Comparison of ENCODE assay signal across 9 cellular contexts in the genomic region with DNA sequence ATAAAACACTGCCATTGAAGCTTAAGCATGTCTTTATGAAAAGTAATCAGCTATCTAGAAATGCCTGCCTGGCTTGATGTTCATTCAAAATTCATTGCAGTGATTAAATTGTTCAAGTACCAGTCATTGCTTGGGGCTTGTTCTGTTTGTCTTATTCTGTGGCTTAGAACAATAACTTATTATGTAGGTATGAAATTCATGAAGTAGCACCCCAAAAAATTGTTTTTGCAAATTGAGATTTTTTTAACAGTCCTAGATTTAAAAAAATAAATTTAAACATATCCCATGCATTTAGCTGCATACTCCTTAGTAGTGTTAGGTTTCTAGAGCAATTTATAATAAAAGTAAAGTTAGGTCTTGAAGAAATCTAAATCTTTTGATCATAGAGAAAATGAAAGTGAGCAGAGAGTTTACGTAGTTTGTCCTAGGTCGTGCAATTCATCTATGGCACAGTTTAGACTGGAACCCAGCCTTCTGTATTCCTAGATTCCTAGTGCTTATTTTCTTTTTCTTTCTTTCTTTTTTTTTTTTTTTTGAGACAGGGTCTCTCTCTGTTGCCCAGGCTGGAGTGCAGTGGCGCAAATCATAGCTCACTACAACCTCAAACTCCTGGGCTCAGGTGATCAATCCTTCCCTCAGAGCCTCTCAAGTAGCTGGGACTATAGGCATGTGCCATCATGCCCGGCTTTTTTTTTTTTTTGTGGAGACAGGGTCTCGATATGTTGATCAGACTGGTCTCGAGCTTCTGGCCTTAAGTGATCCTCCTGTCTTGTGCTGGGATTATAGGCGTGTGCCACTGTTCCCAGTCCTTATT. TPM values are rescaled to one million over a fixed set of nuclear protein-coding genes. Genes with fewer than 3 reads are reported as not detected.
DNase-seq lines count a peak whose midpoint lies in the region; ATAC-seq and TF ChIP-seq lines count a peak whose summit lies in the region.
"Had no signal": no experiment of that assay in that cellular context is flagged by ENCODE, and none has a peak within 500 bp of the region (broad histone marks: within the 10 kb centered on the region; RNA-seq: fewer than 3 reads in every experiment).

No MANE protein-coding gene starts in this region.

- ATAC-seq in T-cell (replicated peaks in 1 of 4) (peak in 1 of 4 experiments; percentile 15), GM18505 (IDR thresholded peaks at IDR 0.05; ENCODE audit: unreplicated experiment) (no peak)

- no peak for TF ChIP-seq POLR2A in GM18505 (IDR thresholded peaks at IDR 0.05; ENCODE audit: borderline replicate concordance, extremely low read depth, insufficient read depth, insufficient read length)

- H3K36me3 ChIP-seq in tibial artery: no peaks in the 10 kb centered on the region

- H3K27ac ChIP-seq in tibial artery: peak overlapping the region in 1 of 2 donors; percentile 12

- intact Hi-C loops in activated naive CD4-positive, alpha-beta T cell treated with anti-CD3 and anti-CD28 coated beads for 36 hours (cut with micrococcal nuclease): loop anchor here (5.0 to 10.0 kb wide), 4 partner anchors 338 to 1869 kb away; no protein-coding TSS in a partner anchor
- intact Hi-C loops in tibial artery (cut with DNase I; ENCODE audit: low total_unique reads): no loop called here

- H3K4me1 Mint-ChIP-seq in activated naive CD4-positive, alpha-beta T cell treated with anti-CD3 and anti-CD28 coated beads for 36 hours (ENCODE audit: low read depth): peaks cover 67% of the 10 kb centered on the region
- H3K4me1 Mint-ChIP-seq in T-cell: peaks cover 72 to 86% (median 77%) of the 10 kb centered on the region in 3 donors

- POLR2A ChIA-PET in T-cell (lab: Charles Lee): interaction anchor here (0.6 to 2.0 kb wide), 9 partner anchors 8 to 209 kb away, joined by 3 to 12 read pairs (median 4); a partner anchor contains a TSS

- CTCF ChIA-PET in activated naive CD4-positive, alpha-beta T cell treated with anti-CD3 and anti-CD28 coated beads for 36 hours (lab: Charles Lee): interaction anchor here (0.9 to 1.3 kb wide), 3 partner anchors 13 to 216 kb away, joined by 3 to 5 read pairs (median 4); no protein-coding TSS in a partner anchor
- CTCF ChIA-PET in T-cell (lab: Charles Lee): interaction anchor here (0.6 to 1.7 kb wide), 7 partner anchors 8 to 592 kb away, joined by 3 to 7 read pairs (median 3); a partner anchor contains a TSS

- TF ChIP-seq CTCF in tibial artery (IDR thresholded peaks at IDR 0.05): no peak

- H3K9me3 ChIP-seq in tibial artery: no peaks in the 10 kb centered on the region

- peaks cover 30% of the 10 kb centered on the region for H3K36me3 Mint-ChIP-seq in activated naive CD4-positive, alpha-beta T cell treated with anti-CD3 and anti-CD28 coated beads for 36 hours (ENCODE audit: low read depth)
- no peaks in the 10 kb centered on the region for H3K36me3 Mint-ChIP-seq in T-cell

- H3K4me3 Mint-ChIP-seq in activated naive CD4-positive, alpha-beta T cell treated with anti-CD3 and anti-CD28 coated beads for 36 hours: peak overlapping the region; percentile 74
- H3K4me3 Mint-ChIP-seq in T-cell: peak overlapping the region; percentile 65 to 92 (median 81)

- DNase-seq in activated naive CD4-positive, alpha-beta T cell treated with anti-CD3 and anti-CD28 coated beads for 36 hours: no peak
- DNase-seq in activated naive CD4-positive, alpha-beta T cell treated with anti-CD3 and anti-CD28 coated beads, Interleukin-2, amount 50 U/mL, for 16 hours: no peak
- DNase-seq in T-cell (no peak), fibroblast of peridontal ligament (ENCODE audit: extremely low read depth) (peak; percentile 60), tibial artery (no peak), NCI-H82 (lab: John Stamatoyannopoulos, UW) (no peak), NCI-H1930 (lab: John Stamatoyannopoulos, UW) (no peak)
- DNase-seq: NCI-H1694 had no signal

- H3K27me3 ChIP-seq in tibial artery: no peaks in the 10 kb centered on the region

- H3K27ac Mint-ChIP-seq in activated naive CD4-positive, alpha-beta T cell treated with anti-CD3 and anti-CD28 coated beads for 36 hours: peak overlapping the region; percentile 84
- H3K27ac Mint-ChIP-seq in T-cell: peak overlapping the region; percentile 84 to 89

- H3K4me3 ChIP-seq in tibial artery: peak overlapping the region; percentile 1 to 7

- peaks cover 0 to 83% (median 21%) of the 10 kb centered on the region in 4 donors for H3K4me1 ChIP-seq in tibial artery

- H3K9me3 Mint-ChIP-seq in activated naive CD4-positive, alpha-beta T cell treated with anti-CD3 and anti-CD28 coated beads for 36 hours: no peaks in the 10 kb centered on the region
- no peaks in the 10 kb centered on the region for H3K9me3 Mint-ChIP-seq in T-cell

- no peaks in the 10 kb centered on the region for H3K27me3 Mint-ChIP-seq in activated naive CD4-positive, alpha-beta T cell treated with anti-CD3 and anti-CD28 coated beads for 36 hours (ENCODE audit: low read depth)
- H3K27me3 Mint-ChIP-seq in T-cell: no peaks in the 10 kb centered on the region

RNA-seq across cellular contexts. Expression of a gene that starts 9.3 kb away (rescaled TPM):
- 10 to 100 TPM; 56.5 to 58.3 TPM for total RNA-seq in activated naive CD4-positive, alpha-beta T cell treated with anti-CD3 and anti-CD28 coated beads for 36 hours
- 10 to 100 TPM; 55.3 to 77.1 (median 58.1) TPM for total RNA-seq in T-cell

RNA-seq across cellular contexts. Expression of a gene that starts 9.4 kb away (rescaled TPM):
- total RNA-seq in activated naive CD4-positive, alpha-beta T cell treated with anti-CD3 and anti-CD28 coated beads for 36 hours: 1 to 10 TPM in 1 of 2 experiments, under 1 TPM in 1; 0.83 to 1.5 TPM
- total RNA-seq in T-cell: 10 to 100 TPM in 1 of 5 donors, 1 to 10 TPM in 4; 5.6 to 11.7 (median 7.7) TPM
